Comparison of ENCODE assay signal across 18 cellular contexts in the genomic region with DNA sequence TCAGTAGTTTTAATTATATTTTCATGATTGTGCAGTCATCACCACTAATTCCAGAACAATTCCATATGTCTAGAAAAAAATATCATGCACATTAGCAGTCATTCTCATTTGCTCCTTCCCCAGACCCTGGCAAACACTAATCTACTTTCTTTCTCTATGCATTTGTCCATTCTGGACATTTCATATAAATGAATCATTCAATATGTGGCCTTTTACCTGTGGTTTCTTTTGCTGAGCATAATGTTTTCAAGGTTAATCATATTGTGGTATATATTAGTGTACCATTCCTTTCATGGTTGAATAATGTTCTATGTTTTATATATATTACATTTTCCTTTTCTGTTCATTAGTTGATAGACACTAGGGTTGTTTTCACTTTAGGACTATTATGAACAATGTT.
A peak's percentile ranks its signal among the peaks of the same experiment; 100 is the strongest.
DNase-seq lines count a peak whose midpoint lies in the region; FAIRE-seq and TF ChIP-seq lines count a peak whose summit lies in the region.
"Had no signal": no experiment of that assay in that cellular context is flagged by ENCODE, and none has a peak within 500 bp of the region (broad histone marks: within the 10 kb centered on the region; RNA-seq: fewer than 3 reads in every experiment).

No MANE protein-coding gene starts in this region.

- TF ChIP-seq CTCF in bronchial epithelial cell (IDR thresholded peaks at IDR 0.05; ENCODE audit: insufficient read depth, low read length, severe bottlenecking) = no peak

- in situ Hi-C loops in KBM-7 (cut with MboI; ENCODE audit: low pct_unique_long_range_greater_than_20kb, low sequenced_read_pairs) = no loop called here

- FAIRE-seq in H54 (lab: Jason Lieb, UNC) (peak; percentile 84), RCC 7860 (lab: Jason Lieb, UNC) (peak; percentile 98), bronchial epithelial cell (lab: Jason Lieb, UNC) (no peak)
- FAIRE-seq: HTR-8/SVneo had no signal

- DNase-seq in H54 (ENCODE audit: insufficient read length, low spot score) (no peak), RCC 7860 (ENCODE audit: low spot score) (peak; percentile 85), bronchial epithelial cell (ENCODE audit: low read depth) (peak; percentile 46), non-pigmented ciliary epithelial cell (ENCODE audit: low read depth) (peak; percentile 20), KBM-7 (no peak), hepatic stellate cell (ENCODE audit: low spot score) (no peak)
- DNase-seq in activated CD4-positive, alpha-beta T cell treated with anti-CD3 and anti-CD28 coated beads, Interleukin-2, amount 50 U/mL, for 48 hours = no peak
- DNase-seq: CD8-positive, alpha-beta T cell; DMS53; H7; HFFc6; Kasumi-1; NCI-H1092 treated with DMSO at 0.1 percent for 48 hours; NCI-H2081 treated with DMSO at 0.1 percent for 48 hours; NCI-H510A; NCI-H748 treated with DMSO at 0.1 percent for 48 hours; SIG-M5 had no signal

- H3K4me3 ChIP-seq in bronchial epithelial cell (ENCODE audit: low read depth, low read length) = no peak overlapping the region

- H3K27me3 ChIP-seq in bronchial epithelial cell (ENCODE audit: control insufficient read depth, insufficient read depth, low read length) = no peaks in the 10 kb centered on the region

- H3K36me3 ChIP-seq in bronchial epithelial cell (ENCODE audit: control insufficient read depth, insufficient read depth, low read length) = no peaks in the 10 kb centered on the region

- TF ChIP-seq POLR2A in H54 (IDR thresholded peaks at IDR 0.05; ENCODE audit: low read depth, low read length) = no peak

Comparison
In these comparisons a context has a peak if more than half of its experiments do, and no peak if none do; other contexts are left out.
1. DNase-seq: peak in RCC 7860 (single experiment), bronchial epithelial cell (single experiment) and non-pigmented ciliary epithelial cell (single experiment); none in H54 (single experiment), KBM-7 (single experiment), hepatic stellate cell (single experiment) and activated CD4-positive, alpha-beta T cell treated with anti-CD3 and anti-CD28 coated beads, Interleukin-2, amount 50 U/mL, for 48 hours (0 of 2).